In genomic region chr5:66307647-66308257, GRCh38 we compare ENCODE assay signal across 8 cellular contexts.
DNase-seq lines count a peak whose midpoint lies in the region; ATAC-seq and TF ChIP-seq lines count a peak whose summit lies in the region.

No MANE protein-coding gene starts in this region.

- H3K9me3 ChIP-seq in DOHH2 (ENCODE audit: control insufficient read depth, insufficient read depth, low read length) (no peaks in the 10 kb centered on the region), lung (ENCODE audit: control insufficient read depth in 2 of 2, insufficient read depth in 1 of 2, low read length in 1 of 2) (no peaks in the 10 kb centered on the region)

- H3K36me3 ChIP-seq in DOHH2 (ENCODE audit: control insufficient read depth, low read length): no peaks in the 10 kb centered on the region
- H3K36me3 ChIP-seq in lung (ENCODE audit: control insufficient read depth in 2 of 2, insufficient read depth in 2 of 2, low read length in 2 of 2): no peaks in the 10 kb centered on the region

- no peaks in the 10 kb centered on the region; the same call in 1 of the 2 replicates for H3K27me3 ChIP-seq in DOHH2 (ENCODE audit: control insufficient read depth, low read length)
- H3K27me3 ChIP-seq in lung (ENCODE audit: control insufficient read depth, insufficient read depth): no peaks in the 10 kb centered on the region

- peak; percentile 83 for TF ChIP-seq CTCF in DOHH2 (IDR thresholded peaks at IDR 0.05; ENCODE audit: low read depth, low read length, poor library complexity, severe bottlenecking)
- TF ChIP-seq CTCF in LNCaP clone FGC (IDR thresholded peaks at IDR 0.05; ENCODE audit: control insufficient read depth, extremely low read depth, insufficient read depth): peak; percentile 69
- TF ChIP-seq CTCF in lung (IDR thresholded peaks at IDR 0.05; ENCODE audit: control extremely low read depth, extremely low read depth): peak; percentile 77

- H3K9me2 ChIP-seq in DOHH2 (replicated peaks; ENCODE audit: control insufficient read depth, low read length): no peaks in the 10 kb centered on the region

- H4K20me1 ChIP-seq in DOHH2 (ENCODE audit: control insufficient read depth, insufficient read depth, low read depth, low read length): no peaks in the 10 kb centered on the region

- ATAC-seq in GM21381 (IDR thresholded peaks at IDR 0.05; ENCODE audit: unreplicated experiment) (peak; percentile 66), lung (ENCODE audit: insufficient read depth, low FRiP score) (peak; percentile 88), GM19397 (IDR thresholded peaks at IDR 0.05; ENCODE audit: unreplicated experiment) (no peak)

- DNase-seq in LNCaP clone FGC (ENCODE audit: low read depth): peak; percentile 45
- peak; percentile 81 for DNase-seq in RKO (ENCODE audit: low spot score)
- DNase-seq in dermis blood vessel endothelial cell: peak; percentile 81
- no peak for DNase-seq in lung (ENCODE audit: low spot score)
- DNase-seq in stimulated activated CD8-positive, alpha-beta memory T cell treated with anti-CD3 and anti-CD28 coated beads, Interleukin-4, amount 100 ng/mL, for 48 hours: no peak

- no peak overlapping the region for H3K4me2 ChIP-seq in DOHH2 (ENCODE audit: low read length)

- WGBS in lung, 2 donors: 15 to 16% methylated on average over 6 of the region's 6 CpGs

- no peak overlapping the region for H3K4me3 ChIP-seq in DOHH2 (ENCODE audit: low read length)
- no peak overlapping the region for H3K4me3 ChIP-seq in LNCaP clone FGC (ENCODE audit: low read depth, low read length)
- no peak overlapping the region for H3K4me3 ChIP-seq in lung

- H3K27ac ChIP-seq in DOHH2 (ENCODE audit: low read depth, low read length) (no peak overlapping the region), lung (ENCODE audit: low read depth in 1 of 2, low read length in 1 of 2) (no peak overlapping the region)

- H3K4me1 ChIP-seq in DOHH2 (ENCODE audit: control insufficient read depth, low read length) (no peaks in the 10 kb centered on the region), lung (ENCODE audit: control insufficient read depth in 2 of 2, insufficient read depth in 2 of 2, low read length in 2 of 2) (peaks cover 0 to 10% of the 10 kb centered on the region in 2 donors)

- H3F3A ChIP-seq in DOHH2 (ENCODE audit: control insufficient read depth, insufficient read depth): no peaks in the 10 kb centered on the region

- no peaks in the 10 kb centered on the region for H3K79me2 ChIP-seq in DOHH2 (ENCODE audit: control insufficient read depth, low read length)

Comparison
In these comparisons a context has a peak if more than half of its experiments do, and no peak if none do; other contexts are left out.
1. DNase-seq: peak in LNCaP clone FGC (single experiment), RKO (single experiment) and dermis blood vessel endothelial cell (single experiment); none in lung (single experiment) and stimulated activated CD8-positive, alpha-beta memory T cell treated with anti-CD3 and anti-CD28 coated beads, Interleukin-4, amount 100 ng/mL, for 48 hours (single experiment).
2. Peak in every context shown above with its lines, with median percentiles within 50 percentile points of each other: CTCF ChIP-seq.